ENCODE assay signal across 33 cellular contexts in genomic region chr1:166626711-166627110, GRCh38.
"Had no signal": no experiment of that assay in that cellular context is flagged by ENCODE, and none has a peak within 500 bp of the region (broad histone marks: within the 10 kb centered on the region; RNA-seq: fewer than 3 reads in every experiment).

No MANE protein-coding gene starts in this region.

- H3K4me3 ChIP-seq: adrenal gland, ascending aorta, body of pancreas, breast epithelium, cardiac muscle cell had no signal

- H3K4me1 ChIP-seq: adrenal gland, ascending aorta, body of pancreas, breast epithelium had no signal

- FAIRE-seq: astrocyte, bronchial epithelial cell had no signal

- DNase-seq: activated effector memory CD4-positive, alpha-beta T cell treated with anti-CD3 and anti-CD28 coated beads, Interleukin-2, amount 50 U/mL, for 16 hours; activated effector memory CD4-positive, alpha-beta T cell treated with Interleukin-2 at 50 U/mL for 16 hours; activated gamma-delta T cell; activated gamma-delta T cell treated with Interleukin-2 at 50 U/mL for 16 hours; activated naive CD4-positive, alpha-beta T cell; activated naive CD4-positive, alpha-beta T cell treated with anti-CD3 and anti-CD28 coated beads for 36 hours; activated naive CD4-positive, alpha-beta T cell treated with anti-CD3 and anti-CD28 coated beads, Interleukin-2, amount 10 ng/mL, durations not matched to agents 7 days and 5 days; activated naive CD4-positive, alpha-beta T cell treated with anti-CD3 and anti-CD28 coated beads, Interleukin-2, amount 50 U/mL, for 16 hours; activated naive CD4-positive, alpha-beta T cell treated with Interleukin-2 at 50 U/mL for 16 hours; activated naive CD8-positive, alpha-beta T cell treated with anti-CD3 and anti-CD28 coated beads for 36 hours; activated naive CD8-positive, alpha-beta T cell treated with anti-CD3 and anti-CD28 coated beads, Interleukin-2, amount 10 ng/mL, durations not matched to agents 7 days and 5 days; activated naive CD8-positive, alpha-beta T cell treated with anti-CD3 and anti-CD28 coated beads, Interleukin-2, amount 50 U/mL, for 24 hours; activated T-cell treated with anti-CD3 and anti-CD28 coated beads, Interleukin-2, amount 50 U/mL, for 24 hours; activated T-cell treated with anti-CD3 and anti-CD28 coated beads, Interleukin-2, amount 50 U/mL, for 4 hours; activated T-cell treated with anti-CD3 and anti-CD28 coated beads, Interleukin-2, amount 50 U/mL, for 48 hours; activated T-cell treated with anti-CD3 and anti-CD28 coated beads, Interleukin-2, amount 50 U/mL, for 72 hours; adrenal gland; amniotic stem cell; amygdala; anterior cingulate cortex; aorta; body of pancreas; brain microvascular endothelial cell; caudate nucleus; central memory CD4-positive, alpha-beta T cell; cerebellar nuclear complex had no signal

- ATAC-seq: activated naive CD4-positive, alpha-beta T cell treated with anti-CD3 and anti-CD28 coated beads, Interleukin-2, amount 50 U/mL, for 72 hours; activated naive CD8-positive, alpha-beta T cell treated with anti-CD3 and anti-CD28 coated beads, Interleukin-2, amount 50 U/mL, for 24 hours; activated T-cell treated with anti-CD3 and anti-CD28 coated beads, Interleukin-2, amount 50 U/mL, for 4 hours; activated T-cell treated with anti-CD3 and anti-CD28 coated beads, Interleukin-2, amount 50 U/mL, for 72 hours; activated T-helper 17 cell treated with anti-CD3 and anti-CD28 coated beads, Interleukin-2, amount 50 U/mL, for 72 hours; body of pancreas had no signal

- H3K9me3 ChIP-seq: adrenal gland, ascending aorta, body of pancreas, breast epithelium had no signal

- H3K36me3 ChIP-seq: adrenal gland, ascending aorta, brain microvascular endothelial cell, breast epithelium, cardiac muscle cell had no signal

- H3K27ac ChIP-seq: adrenal gland, ascending aorta, body of pancreas, brain microvascular endothelial cell, breast epithelium, cardiac muscle cell had no signal

- H3K27me3 ChIP-seq: adrenal gland, ascending aorta, body of pancreas, brain microvascular endothelial cell, breast epithelium, cardiac muscle cell had no signal
